ENCODE assay signal across 34 cellular contexts in genomic region chr7:95676691-95677090, GRCh38.
"Had no signal": no experiment of that assay in that cellular context is flagged by ENCODE, and none has a peak within 500 bp of the region (broad histone marks: within the 10 kb centered on the region; RNA-seq: fewer than 3 reads in every experiment).

No MANE protein-coding gene starts in this region.

- H3K36me3 ChIP-seq: MG63 had no signal

- H3K9me3 ChIP-seq: MG63 had no signal

- H3K27me3 ChIP-seq: MG63 had no signal

- H3K27ac ChIP-seq: KMS-11 had no signal

- H3K4me3 ChIP-seq: MG63 had no signal

- H3K9ac ChIP-seq: KMS-11 had no signal

- H3K4me2 ChIP-seq: KMS-11 had no signal

- DNase-seq: Karpas-422, Kasumi-1, MG63, MM.1S, MV-4-11, NCI-H1048, NCI-H1092, NCI-H1092 treated with DMSO at 0.1 percent for 48 hours, NCI-H1105, NCI-H1105 treated with DMSO at 0.1 percent for 48 hours, NCI-H1417, NCI-H1417 treated with DMSO at 0.1 percent for 48 hours, NCI-H1436, NCI-H1436 treated with DMSO at 0.1 percent for 48 hours, NCI-H146, NCI-H1694, NCI-H1694 treated with DMSO at 0.1 percent for 48 hours, NCI-H187, NCI-H187 treated with DMSO at 0.1 percent for 48 hours, NCI-H1930, NCI-H2029, NCI-H2029 treated with DMSO at 0.1 percent for 48 hours, NCI-H2081, NCI-H2081 treated with DMSO at 0.1 percent for 48 hours, NCI-H2107, NCI-H2171, NCI-H2227 treated with DMSO at 0.1 percent for 48 hours, NCI-H226, NCI-H345, NCI-H446, NCI-H446 treated with DMSO at 0.1 percent for 48 hours, NCI-H510A, NCI-H510A treated with DMSO at 0.1 percent for 48 hours had no signal
